ENCODE assay signal across 9 cellular contexts in genomic region chr17:1787301-1787902, GRCh38. TPM values are rescaled to one million over a fixed set of nuclear protein-coding genes. Genes with fewer than 3 reads are reported as not detected.
A peak's percentile ranks its signal among the peaks of the same experiment; 100 is the strongest.
DNase-seq lines count a peak whose midpoint lies in the region; ATAC-seq and TF ChIP-seq lines count a peak whose summit lies in the region.
"Had no signal": no experiment of that assay in that cellular context is flagged by ENCODE, and none has a peak within 500 bp of the region (broad histone marks: within the 10 kb centered on the region; RNA-seq: fewer than 3 reads in every experiment).

No MANE protein-coding gene starts in this region.

- peak; percentile 95 for DNase-seq in AG20443 (ENCODE audit: low spot score)
- DNase-seq in T1000 (lab: John Stamatoyannopoulos, UW): peak; percentile 79
- peak in 1 of 2 donors; percentile 75 for DNase-seq in foreskin keratinocyte
- DNase-seq in posterior vena cava (ENCODE audit: low spot score): peak; percentile 91
- no peak for DNase-seq in HUDEP-2 (lab: John Stamatoyannopoulos, UW; ENCODE audit: unreplicated experiment in 76 of 76)
- no peak for DNase-seq in NCI-H2107 treated with DMSO at 0.1 percent for 48 hours (lab: John Stamatoyannopoulos, UW; ENCODE audit: unreplicated experiment)
- no peak for DNase-seq in activated CD4-positive, CD25-positive, alpha-beta regulatory T cell treated with anti-CD3 and anti-CD28 coated beads, Interleukin-2, amount 50 U/mL, for 72 hours
- DNase-seq in NCI-H526 treated with DMSO at 0.1 percent for 48 hours (lab: John Stamatoyannopoulos, UW): no peak

- no peak overlapping the region for H3K27ac ChIP-seq in foreskin keratinocyte
- H3K27ac ChIP-seq: cardiac muscle cell had no signal

- H3K4me1 ChIP-seq in foreskin keratinocyte: peaks cover 21% of the 10 kb centered on the region

- intact Hi-C loops in posterior vena cava (cut with DNase I): loop anchor here in 1 of 2 donors (5.0 kb wide), 1 partner anchor 45 kb away; the partner anchor contains the start of gene RPA1

- H3K27me3 ChIP-seq in foreskin keratinocyte: no peaks in the 10 kb centered on the region
- H3K27me3 ChIP-seq: cardiac muscle cell had no signal

- ATAC-seq in foreskin keratinocyte: peak; percentile 86

- no peak for TF ChIP-seq CTCF in foreskin keratinocyte (conservative IDR thresholded peaks at IDR 0.05)

RNA-seq across cellular contexts. Expression of gene SERPINF1, which starts 25.5 kb away (rescaled TPM):
- total RNA-seq in foreskin keratinocyte: 6.8 and 7.4 TPM in 2 replicates
- 7.7 and 8.5 TPM in 2 replicates for polyA plus RNA-seq in foreskin keratinocyte
- 1,000 to 10,000 TPM in 1 of 2 donors, 100 to 1,000 TPM in 1; 710 to 1,223 TPM for total RNA-seq in posterior vena cava

RNA-seq across cellular contexts. Expression of gene SMYD4, which starts 42.3 kb away (rescaled TPM):
- total RNA-seq in foreskin keratinocyte (9.6 TPM in 2 replicates), posterior vena cava (10 to 100 TPM; 16.8 to 19.7 TPM)
- polyA plus RNA-seq in foreskin keratinocyte: 3.0 and 3.5 TPM in 2 replicates

RNA-seq across cellular contexts. Expression of gene RPA1, which starts 42.4 kb away (rescaled TPM):
- total RNA-seq in foreskin keratinocyte (44.4 and 52.9 TPM in 2 replicates), posterior vena cava (10 to 100 TPM; 77.3 to 86.2 TPM)
- 43.0 and 59.6 TPM in 2 replicates for polyA plus RNA-seq in foreskin keratinocyte

RNA-seq across cellular contexts. Expression of gene SERPINF2, which starts 44.7 kb away (rescaled TPM):
- 1.2 and 1.3 TPM in 2 replicates for total RNA-seq in foreskin keratinocyte
- 1.3 and 1.8 TPM in 2 replicates for polyA plus RNA-seq in foreskin keratinocyte
- 10 to 100 TPM; 40.7 to 41.7 TPM for total RNA-seq in posterior vena cava
- polyA plus RNA-seq: cardiac muscle cell had no signal

Comparison
In these comparisons a context has a peak if more than half of its experiments do, and no peak if none do; other contexts are left out.
1. DNase-seq: peak in AG20443 (single experiment), T1000 (single experiment) and posterior vena cava (single experiment); none in HUDEP-2 (0 of 76), NCI-H2107 treated with DMSO at 0.1 percent for 48 hours (single experiment), activated CD4-positive, CD25-positive, alpha-beta regulatory T cell treated with anti-CD3 and anti-CD28 coated beads, Interleukin-2, amount 50 U/mL, for 72 hours (single experiment) and NCI-H526 treated with DMSO at 0.1 percent for 48 hours (single experiment).
2. RNA of gene SERPINF1, which starts 25.5 kb away (total RNA-seq): 710 to 1,223 TPM in posterior vena cava; 6.8 to 7.4 TPM in foreskin keratinocyte; every median in the first group is over 10 times any median in the second.